ENCODE assay signal across 22 cellular contexts in the genomic region with DNA sequence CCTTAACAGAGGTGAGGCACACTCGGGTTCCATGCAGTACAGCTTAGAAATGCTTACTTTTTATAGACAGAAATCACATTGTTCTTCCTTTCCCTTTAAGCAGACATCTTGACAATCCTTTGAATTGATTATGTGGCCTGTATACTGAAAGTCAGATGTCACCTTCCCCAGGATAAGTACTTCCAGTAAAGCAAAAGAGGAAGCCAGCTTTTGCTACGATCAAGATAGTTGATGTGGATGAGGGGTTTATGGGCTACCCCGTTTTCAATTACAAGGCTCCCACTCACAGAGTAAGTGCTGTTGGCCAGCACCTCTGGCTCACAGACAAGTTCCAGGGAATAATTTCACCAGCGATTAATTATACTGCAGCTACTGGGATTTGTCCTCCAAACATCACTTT.
DNase-seq lines count a peak whose midpoint lies in the region; ATAC-seq and TF ChIP-seq lines count a peak whose summit lies in the region.
"Had no signal": no experiment of that assay in that cellular context is flagged by ENCODE, and none has a peak within 500 bp of the region (broad histone marks: within the 10 kb centered on the region; RNA-seq: fewer than 3 reads in every experiment).

No MANE protein-coding gene starts in this region.

- POLR2A ChIA-PET in CD4-positive, alpha-beta memory T cell (lab: Charles Lee; ENCODE audit: partially characterized antibody), result no interaction called here

- no peaks in the 10 kb centered on the region for H3F3A ChIP-seq in GM23338 (replicated peaks; ENCODE audit: low read depth)

- no peaks in the 10 kb centered on the region for H3K9me2 ChIP-seq in GM23338 (ENCODE audit: insufficient read depth)

- no peaks in the 10 kb centered on the region for H3K9me3 ChIP-seq in CD4-positive, alpha-beta memory T cell (ENCODE audit: control insufficient read depth in 1 of 2, low read length in 2 of 2)
- H3K9me3 ChIP-seq in HAP-1, result no peaks in the 10 kb centered on the region; the same call in 1 of the 2 replicates
- H3K9me3 ChIP-seq: heart right ventricle, lower lobe of right lung, pancreas, thyroid gland had no signal

- CTCF ChIA-PET in CD4-positive, alpha-beta memory T cell (lab: Charles Lee; ENCODE audit: partially characterized antibody), result no interaction called here

- TF ChIP-seq CTCF in GM23338 (conservative IDR thresholded peaks at IDR 0.05; ENCODE audit: low read depth in 2 of 2), result no peak
- no peak for TF ChIP-seq CTCF in nephron (IDR thresholded peaks at IDR 0.05; ENCODE audit: unreplicated experiment in 3 of 3)

- peaks cover 32 to 51% (median 43%) of the 10 kb centered on the region in 4 donors for H3K4me1 Mint-ChIP-seq in CD4-positive, alpha-beta memory T cell
- H3K4me1 Mint-ChIP-seq in GM23338 (peaks cover 11% of the 10 kb centered on the region), nephron (peaks cover 61% of the 10 kb centered on the region)
- H3K4me1 Mint-ChIP-seq in activated T-helper 17 cell treated with anti-CD3 and anti-CD28 coated beads, Interleukin-2, amount 50 U/mL, for 72 hours, result peaks cover 37% of the 10 kb centered on the region

- H3K27ac Mint-ChIP-seq in CD4-positive, alpha-beta memory T cell, result peak overlapping the region in 5 of 7 donors; percentile 6 to 66 (median 25)
- no peak overlapping the region for H3K27ac Mint-ChIP-seq in GM23338
- peak overlapping the region; percentile 65 for H3K27ac Mint-ChIP-seq in activated T-helper 17 cell treated with anti-CD3 and anti-CD28 coated beads, Interleukin-2, amount 50 U/mL, for 72 hours
- peak overlapping the region; percentile 37 to 82 (median 67) for H3K27ac Mint-ChIP-seq in nephron
- H3K27ac Mint-ChIP-seq: activated naive CD4-positive, alpha-beta T cell treated with anti-CD3 and anti-CD28 coated beads, Interleukin-2, amount 10 ng/mL, durations not matched to agents 7 days and 5 days; stimulated activated naive B cell treated with anti-CD40 and anti-IgM and Interleukin-4, amounts not matched to agents 10 μg/mL and 1 μg/mL and 100 μg/mL, for 72 hours had no signal

- no peak overlapping the region for H3K4me3 ChIP-seq in CD4-positive, alpha-beta memory T cell (ENCODE audit: low read length in 2 of 2)
- H3K4me3 ChIP-seq in GM23338, result no peak overlapping the region
- H3K4me3 ChIP-seq in HAP-1, result no peak overlapping the region
- H3K4me3 ChIP-seq: coronary artery, heart right ventricle, lower lobe of right lung, pancreas, thyroid gland had no signal

- no peak overlapping the region for H3K4me3 Mint-ChIP-seq in CD4-positive, alpha-beta memory T cell
- H3K4me3 Mint-ChIP-seq in GM23338, result no peak overlapping the region
- H3K4me3 Mint-ChIP-seq in activated T-helper 17 cell treated with anti-CD3 and anti-CD28 coated beads, Interleukin-2, amount 50 U/mL, for 72 hours, result no peak overlapping the region
- peak overlapping the region in 1 of 3 experiments; percentile 23 for H3K4me3 Mint-ChIP-seq in nephron
- H3K4me3 Mint-ChIP-seq: activated naive CD4-positive, alpha-beta T cell treated with anti-CD3 and anti-CD28 coated beads, Interleukin-2, amount 10 ng/mL, durations not matched to agents 7 days and 5 days; stimulated activated naive B cell treated with anti-CD40 and anti-IgM and Interleukin-4, amounts not matched to agents 10 μg/mL and 1 μg/mL and 100 μg/mL, for 72 hours had no signal

- peaks cover 28% of the 10 kb centered on the region for H3K4me1 ChIP-seq in CD4-positive, alpha-beta memory T cell (ENCODE audit: insufficient read depth, low read length)
- H3K4me1 ChIP-seq in GM23338 (ENCODE audit: insufficient read depth), result no peaks in the 10 kb centered on the region
- no peaks in the 10 kb centered on the region for H3K4me1 ChIP-seq in HAP-1

- DNase-seq in CD4-positive, alpha-beta memory T cell, result no peak
- DNase-seq in GM23338 (ENCODE audit: low spot score) (no peak), HAP-1 (ENCODE audit: low spot score in 2 of 2) (no peak), G401 (ENCODE audit: low spot score) (no peak)
- DNase-seq: activated CD4-positive, alpha-beta T cell treated with anti-CD3 and anti-CD28 coated beads, Interleukin-2, amount 50 U/mL, for 1 hour; activated naive CD4-positive, alpha-beta T cell treated with anti-CD3 and anti-CD28 coated beads, Interleukin-2, amount 10 ng/mL, durations not matched to agents 7 days and 5 days; brain microvascular endothelial cell; heart right ventricle; lower lobe of right lung; MM.1S; NCI-H2029; NCI-H446 treated with DMSO at 0.1 percent for 48 hours; NK-92 treated with Interleukin-12 subunit alpha and Interleukin-12 subunit beta, amount 100 ng/mL, for 24 hours; pancreas; stimulated activated naive B cell treated with anti-CD40 and anti-IgM and Interleukin-4, amounts not matched to agents 10 μg/mL and 1 μg/mL and 100 μg/mL, for 72 hours; thyroid gland had no signal

- H3K27me3 ChIP-seq in CD4-positive, alpha-beta memory T cell (ENCODE audit: insufficient read depth, low read length), result no peaks in the 10 kb centered on the region
- no peaks in the 10 kb centered on the region for H3K27me3 ChIP-seq in GM23338 (ENCODE audit: insufficient read depth)
- H3K27me3 ChIP-seq in HAP-1 (ENCODE audit: low read depth), result no peaks in the 10 kb centered on the region
- H3K27me3 ChIP-seq: brain microvascular endothelial cell, heart right ventricle, pancreas, thyroid gland had no signal

- no peak overlapping the region for H2AFZ ChIP-seq in GM23338

- no peaks in the 10 kb centered on the region for H3K79me2 ChIP-seq in GM23338 (replicated peaks; ENCODE audit: insufficient read depth)

- H3K27ac ChIP-seq in CD4-positive, alpha-beta memory T cell (ENCODE audit: low read depth, low read length), result no peak overlapping the region
- 0 out of 2 replicates have a peak overlapping the region, but pooled peaks have one; percentile 59 for H3K27ac ChIP-seq in GM23338 (ENCODE audit: low read depth)
- H3K27ac ChIP-seq: brain microvascular endothelial cell, coronary artery, heart right ventricle, HL-60, lower lobe of right lung, pancreas, thyroid gland had no signal

- no peaks in the 10 kb centered on the region for H4K20me1 ChIP-seq in GM23338 (replicated peaks; ENCODE audit: insufficient read depth)

- intact Hi-C loops in CD4-positive, alpha-beta memory T cell (cut with micrococcal nuclease), result loop anchor here (10.0 kb wide), 1 partner anchor 281 kb away; no protein-coding TSS in a partner anchor

- in situ Hi-C loops in HAP-1 (cut with MboI; ENCODE audit: low sequenced_read_pairs) (no loop called here), G401 (cut with HindIII; ENCODE audit: low sequenced_read_pairs) (no loop called here)

- H3K36me3 ChIP-seq in CD4-positive, alpha-beta memory T cell (ENCODE audit: insufficient read depth, low read length), result peaks cover 13% of the 10 kb centered on the region
- peaks cover 7% of the 10 kb centered on the region; the same call in 1 of the 2 replicates for H3K36me3 ChIP-seq in GM23338 (ENCODE audit: insufficient read depth)
- H3K36me3 ChIP-seq in HAP-1 (replicated peaks), result no peaks in the 10 kb centered on the region
- H3K36me3 ChIP-seq: pancreas had no signal

- ATAC-seq in GM23338, result no peak
- ATAC-seq in activated T-helper 17 cell treated with anti-CD3 and anti-CD28 coated beads, Interleukin-2, amount 50 U/mL, for 72 hours (replicated peaks), result no peak
- no peak for ATAC-seq in HG03159 (IDR thresholded peaks at IDR 0.05; ENCODE audit: unreplicated experiment)
- ATAC-seq: lower lobe of right lung; pancreas; sciatic nerve; stimulated activated naive B cell treated with anti-CD40 and anti-IgM and Interleukin-4, amounts not matched to agents 10 μg/mL and 1 μg/mL and 100 μg/mL, for 72 hours had no signal

- H3K36me3 Mint-ChIP-seq in CD4-positive, alpha-beta memory T cell, result peaks cover 28 to 40% of the 10 kb centered on the region in 2 donors
- peaks cover 9% of the 10 kb centered on the region; the same call in 2 of the 3 replicates for H3K36me3 Mint-ChIP-seq in GM23338 (ENCODE audit: low read depth)
- H3K36me3 Mint-ChIP-seq in activated T-helper 17 cell treated with anti-CD3 and anti-CD28 coated beads, Interleukin-2, amount 50 U/mL, for 72 hours (ENCODE audit: low read depth), result peaks cover 19% of the 10 kb centered on the region
- peaks cover 58% of the 10 kb centered on the region for H3K36me3 Mint-ChIP-seq in nephron (ENCODE audit: low read depth)

- H3K4me2 ChIP-seq in GM23338, result no peak overlapping the region

- H3K9me3 Mint-ChIP-seq in CD4-positive, alpha-beta memory T cell, result no peaks in the 10 kb centered on the region
- H3K9me3 Mint-ChIP-seq in GM23338, result no peaks in the 10 kb centered on the region
- H3K9me3 Mint-ChIP-seq in activated T-helper 17 cell treated with anti-CD3 and anti-CD28 coated beads, Interleukin-2, amount 50 U/mL, for 72 hours, result no peaks in the 10 kb centered on the region
- H3K9me3 Mint-ChIP-seq in nephron, result no peaks in the 10 kb centered on the region
- H3K9me3 Mint-ChIP-seq: activated naive CD4-positive, alpha-beta T cell treated with anti-CD3 and anti-CD28 coated beads, Interleukin-2, amount 10 ng/mL, durations not matched to agents 7 days and 5 days; stimulated activated naive B cell treated with anti-CD40 and anti-IgM and Interleukin-4, amounts not matched to agents 10 μg/mL and 1 μg/mL and 100 μg/mL, for 72 hours had no signal

- no peaks in the 10 kb centered on the region for H3K27me3 Mint-ChIP-seq in CD4-positive, alpha-beta memory T cell
- H3K27me3 Mint-ChIP-seq in GM23338 (ENCODE audit: insufficient read depth, low read depth, poor library complexity) (no peaks in the 10 kb centered on the region), nephron (ENCODE audit: low read depth) (peaks cover 3% of the 10 kb centered on the region)
- H3K27me3 Mint-ChIP-seq in activated T-helper 17 cell treated with anti-CD3 and anti-CD28 coated beads, Interleukin-2, amount 50 U/mL, for 72 hours, result no peaks in the 10 kb centered on the region
- H3K27me3 Mint-ChIP-seq: activated naive CD4-positive, alpha-beta T cell treated with anti-CD3 and anti-CD28 coated beads, Interleukin-2, amount 10 ng/mL, durations not matched to agents 7 days and 5 days; stimulated activated naive B cell treated with anti-CD40 and anti-IgM and Interleukin-4, amounts not matched to agents 10 μg/mL and 1 μg/mL and 100 μg/mL, for 72 hours had no signal
